Comparison of ENCODE assay signal across 20 cellular contexts in the genomic region with DNA sequence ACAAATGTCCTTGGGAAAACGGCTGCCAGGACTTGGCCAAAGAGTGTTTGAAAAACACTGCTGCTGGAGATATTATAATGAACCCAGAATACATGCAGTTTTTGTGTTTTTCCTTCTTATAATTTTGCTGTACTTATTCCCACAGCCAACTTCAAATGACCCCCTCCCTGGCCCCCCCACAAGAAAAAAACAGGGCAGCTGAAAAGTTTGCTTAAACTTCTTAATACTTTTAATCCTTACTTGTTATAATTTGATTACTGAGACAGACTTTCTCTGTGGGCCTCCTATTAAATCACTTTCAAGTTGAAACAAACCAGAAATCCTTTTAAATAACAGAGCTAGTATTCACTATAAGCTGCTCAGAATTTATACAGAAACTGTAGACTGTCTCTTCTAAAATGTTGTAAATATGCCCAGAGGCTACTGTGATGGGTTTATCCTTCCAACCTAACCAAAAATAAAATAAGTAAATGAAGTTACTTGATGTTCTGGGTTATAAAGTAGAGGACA.
DNase-seq lines count a peak whose midpoint lies in the region; ATAC-seq, FAIRE-seq and TF ChIP-seq lines count a peak whose summit lies in the region.
"Had no signal": no experiment of that assay in that cellular context is flagged by ENCODE, and none has a peak within 500 bp of the region (broad histone marks: within the 10 kb centered on the region; RNA-seq: fewer than 3 reads in every experiment).

No MANE protein-coding gene starts in this region.

- intact Hi-C loops in posterior cingulate gyrus (cut with DNase I): no loop called here

- POLR2A ChIA-PET in SK-N-SH (lab: Yijun Ruan, JAX): no interaction called here

- ATAC-seq in SK-N-SH treated with all-trans-retinoic acid at 6 μM for 48 hours: no peak
- ATAC-seq in GM18867 (IDR thresholded peaks at IDR 0.05; ENCODE audit: unreplicated experiment): no peak
- ATAC-seq: HepG2 had no signal

- H3K27me3 ChIP-seq in SK-N-SH (ENCODE audit: insufficient read depth) (no peaks in the 10 kb centered on the region), osteoblast (ENCODE audit: insufficient read depth, low read length) (no peaks in the 10 kb centered on the region)

- H3K27ac ChIP-seq in SK-N-SH (ENCODE audit: low read depth in 2 of 2, low read length in 1 of 2) (no peak overlapping the region), osteoblast (ENCODE audit: low read depth, low read length) (no peak overlapping the region)
- H3K27ac ChIP-seq: 22Rv1, KMS-11 had no signal

- CTCF ChIA-PET in SK-N-SH (lab: Yijun Ruan, JAX): interaction anchor here (0.6 kb wide), 1 partner anchor 149 kb away, joined by 3 read pairs; no protein-coding TSS in a partner anchor

- H3K4me1 ChIP-seq in SK-N-SH (ENCODE audit: control insufficient read depth in 1 of 2, insufficient read depth in 2 of 2, low read depth in 1 of 2, low read length in 1 of 2) (no peaks in the 10 kb centered on the region; a peak in 1 of 4 replicates), osteoblast (ENCODE audit: insufficient read depth, low read length) (peaks cover 7% of the 10 kb centered on the region)

- TF ChIP-seq EP300 in SK-N-SH (IDR thresholded peaks at IDR 0.05; ENCODE audit: borderline replicate concordance in 1 of 2, low read depth in 1 of 2, low read length in 1 of 2): peak in 1 of 2 experiments; percentile 28; a peak in 1 of 4 replicates

- no peaks in the 10 kb centered on the region for H3K9me2 ChIP-seq in SK-N-SH

- H3K9me3 ChIP-seq in SK-N-SH (no peaks in the 10 kb centered on the region), osteoblast (ENCODE audit: low read depth, low read length) (no peaks in the 10 kb centered on the region)
- H3K9me3 ChIP-seq: HAP-1 had no signal

- DNase-seq in SK-N-SH (no peak), osteoblast (ENCODE audit: insufficient read length, low spot score, missing footprints) (no peak), posterior cingulate gyrus (no peak), RCC 7860 (ENCODE audit: low spot score) (no peak), GM19239 (ENCODE audit: insufficient read length, low spot score) (no peak)
- DNase-seq: ACHN; C1 segment of cervical spinal cord; CD4-positive, alpha-beta T cell; DMS153; DND-41; GDM1 had no signal

- TF ChIP-seq RAD21 in SK-N-SH (IDR thresholded peaks at IDR 0.05; ENCODE audit: low read length): no peak

- no peak overlapping the region for H3K9ac ChIP-seq in SK-N-SH
- H3K9ac ChIP-seq: KMS-11 had no signal

- H3F3A ChIP-seq in SK-N-SH (replicated peaks; ENCODE audit: insufficient read depth): no peaks in the 10 kb centered on the region

- H3K36me3 ChIP-seq in SK-N-SH (replicated peaks in 1 of 2; ENCODE audit: control insufficient read depth in 1 of 2, insufficient read depth in 2 of 2, low read length in 1 of 2) (no peaks in the 10 kb centered on the region), osteoblast (ENCODE audit: insufficient read depth, low read length) (no peaks in the 10 kb centered on the region)
- H3K36me3 ChIP-seq: HAP-1 had no signal

- H3K79me2 ChIP-seq in SK-N-SH (ENCODE audit: insufficient read depth) (no peaks in the 10 kb centered on the region), osteoblast (ENCODE audit: insufficient read depth, low read length) (no peaks in the 10 kb centered on the region)

- 19% methylated on average over 1 of the region's 1 CpG for WGBS in SK-N-SH (ENCODE audit: low lambda C conversion rate)

- H3K4me2 ChIP-seq in SK-N-SH (no peak overlapping the region), osteoblast (ENCODE audit: insufficient read depth, low read length) (no peak overlapping the region)
- H3K4me2 ChIP-seq: KMS-11 had no signal

- H4K20me1 ChIP-seq in SK-N-SH (ENCODE audit: insufficient read depth) (no peaks in the 10 kb centered on the region), osteoblast (ENCODE audit: insufficient read depth, low read length) (no peaks in the 10 kb centered on the region)

- H3K4me3 ChIP-seq in SK-N-SH (ENCODE audit: low read depth in 2 of 2, low read length in 1 of 2): no peak overlapping the region
- H3K4me3 ChIP-seq in osteoblast (ENCODE audit: insufficient read depth, low read length): no peak overlapping the region
- H3K4me3 ChIP-seq: HAP-1 had no signal

- TF ChIP-seq CTCF in SK-N-SH (IDR thresholded peaks at IDR 0.05): no peak
- TF ChIP-seq CTCF in osteoblast (IDR thresholded peaks at IDR 0.05; ENCODE audit: extremely low read depth, low read depth, low read length): no peak

- FAIRE-seq in endometrium (lab: Jason Lieb, UNC) (peak; percentile 76), RCC 7860 (lab: Jason Lieb, UNC) (no peak), GM19239 (lab: Jason Lieb, UNC) (no peak)
- FAIRE-seq: GM12892, H1, HepG2 had no signal

- H2AFZ ChIP-seq in SK-N-SH (ENCODE audit: low read depth): no peak overlapping the region
- peak overlapping the region; percentile 36 for H2AFZ ChIP-seq in osteoblast (ENCODE audit: low read length)

TF ChIP-seq in SK-N-SH treated with all-trans-retinoic acid at 6 μM for 48 hours, 23 proteins besides CTCF, POLR2A, EP300 and RAD21:
- no peak for TF ChIP-seq ZC3H10 (CRISPR knock-in tag; IDR thresholded peaks at IDR 0.05)
- TF ChIP-seq, protein P1, sequence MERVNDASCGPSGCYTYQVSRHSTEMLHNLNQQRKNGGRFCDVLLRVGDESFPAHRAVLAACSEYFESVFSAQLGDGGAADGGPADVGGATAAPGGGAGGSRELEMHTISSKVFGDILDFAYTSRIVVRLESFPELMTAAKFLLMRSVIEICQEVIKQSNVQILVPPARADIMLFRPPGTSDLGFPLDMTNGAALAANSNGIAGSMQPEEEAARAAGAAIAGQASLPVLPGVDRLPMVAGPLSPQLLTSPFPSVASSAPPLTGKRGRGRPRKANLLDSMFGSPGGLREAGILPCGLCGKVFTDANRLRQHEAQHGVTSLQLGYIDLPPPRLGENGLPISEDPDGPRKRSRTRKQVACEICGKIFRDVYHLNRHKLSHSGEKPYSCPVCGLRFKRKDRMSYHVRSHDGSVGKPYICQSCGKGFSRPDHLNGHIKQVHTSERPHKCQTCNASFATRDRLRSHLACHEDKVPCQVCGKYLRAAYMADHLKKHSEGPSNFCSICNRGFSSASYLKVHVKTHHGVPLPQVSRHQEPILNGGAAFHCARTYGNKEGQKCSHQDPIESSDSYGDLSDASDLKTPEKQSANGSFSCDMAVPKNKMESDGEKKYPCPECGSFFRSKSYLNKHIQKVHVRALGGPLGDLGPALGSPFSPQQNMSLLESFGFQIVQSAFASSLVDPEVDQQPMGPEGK (CRISPR knock-in tag; IDR thresholded peaks at IDR 0.05; ENCODE audit: borderline replicate concordance): peak; percentile 90; the same call in 1 of the 2 replicates
- peak; percentile 67 for TF ChIP-seq ISL1 (CRISPR knock-in tag; IDR thresholded peaks at IDR 0.05)
- peak; percentile 54; the same call in 1 of the 2 replicates for TF ChIP-seq TCF4 (CRISPR knock-in tag; IDR thresholded peaks at IDR 0.05; ENCODE audit: borderline replicate concordance)

TF ChIP-seq in SK-N-SH, 30 proteins besides CTCF, POLR2A, EP300 and RAD21 (continues in another document):
- TF ChIP-seq JUND (IDR thresholded peaks at IDR 0.05) (no peak), FOXJ3 (CRISPR knock-in tag; IDR thresholded peaks at IDR 0.05) (no peak), GATA2 (CRISPR knock-in tag; IDR thresholded peaks at IDR 0.05) (no peak), SMC3 (IDR thresholded peaks at IDR 0.05; ENCODE audit: low read depth, low read length) (no peak), RCOR1 (IDR thresholded peaks at IDR 0.05; ENCODE audit: low read length) (no peak), RFX5 (IDR thresholded peaks at IDR 0.05; ENCODE audit: low read length) (no peak), ELF1 (IDR thresholded peaks at IDR 0.05) (no peak), IRF3 (IDR thresholded peaks at IDR 0.05; ENCODE audit: low read depth, low read length) (no peak), TAF1 (IDR thresholded peaks at IDR 0.05; ENCODE audit: borderline replicate concordance, low read depth, low read length) (no peak), FOSL2 (IDR thresholded peaks at IDR 0.05; ENCODE audit: borderline replicate concordance, low read depth) (no peak), ZBTB33 (IDR thresholded peaks at IDR 0.05; ENCODE audit: borderline replicate concordance, low read depth) (no peak), FOXM1 (IDR thresholded peaks at IDR 0.05; ENCODE audit: low read depth) (no peak), POLR2AphosphoS5 (IDR thresholded peaks at IDR 0.05; ENCODE audit: low read depth, low read length) (no peak), TEAD4 (IDR thresholded peaks at IDR 0.05; ENCODE audit: borderline replicate concordance, insufficient read depth) (no peak)
- TF ChIP-seq, protein P2, sequence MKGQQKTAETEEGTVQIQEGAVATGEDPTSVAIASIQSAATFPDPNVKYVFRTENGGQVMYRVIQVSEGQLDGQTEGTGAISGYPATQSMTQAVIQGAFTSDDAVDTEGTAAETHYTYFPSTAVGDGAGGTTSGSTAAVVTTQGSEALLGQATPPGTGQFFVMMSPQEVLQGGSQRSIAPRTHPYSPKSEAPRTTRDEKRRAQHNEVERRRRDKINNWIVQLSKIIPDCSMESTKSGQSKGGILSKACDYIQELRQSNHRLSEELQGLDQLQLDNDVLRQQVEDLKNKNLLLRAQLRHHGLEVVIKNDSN (IDR thresholded peaks at IDR 0.05; ENCODE audit: borderline replicate concordance, low read depth): no peak
